ENCODE assay signal across 10 cellular contexts in genomic region chr13:97429681-97430081, GRCh38. TPM values are rescaled to one million over a fixed set of nuclear protein-coding genes. Genes with fewer than 3 reads are reported as not detected.
A peak's percentile ranks its signal among the peaks of the same experiment; 100 is the strongest.
DNase-seq lines count a peak whose midpoint lies in the region; ATAC-seq and TF ChIP-seq lines count a peak whose summit lies in the region.
"Had no signal": no experiment of that assay in that cellular context is flagged by ENCODE, and none has a peak within 500 bp of the region (broad histone marks: within the 10 kb centered on the region; RNA-seq: fewer than 3 reads in every experiment).

No MANE protein-coding gene starts in this region.

- intact Hi-C loops in gastrocnemius medialis (cut with DNase I; ENCODE audit: low total_unique reads) = loop anchor here (5.0 to 10.0 kb wide), 4 partner anchors 175 to 1752 kb away; partner anchors contain the start of genes DNAJC3 and UGGT2

- no peak for ATAC-seq in gastrocnemius medialis
- ATAC-seq in GM21786 (IDR thresholded peaks at IDR 0.05; ENCODE audit: unreplicated experiment) = no peak

- DNase-seq in GM03348 (ENCODE audit: low spot score) (peak; percentile 55), RKO (ENCODE audit: low spot score) (peak; percentile 83), fibroblast of pulmonary artery (ENCODE audit: low read depth) (peak; percentile 23), gastrocnemius medialis (no peak), NCI-H187 treated with DMSO at 0.1 percent for 48 hours (lab: John Stamatoyannopoulos, UW) (no peak), GM20000 (ENCODE audit: low spot score) (no peak), NCI-H187 (lab: John Stamatoyannopoulos, UW) (no peak)
- DNase-seq: RPMI8226 had no signal

- H3K36me3 ChIP-seq in gastrocnemius medialis = no peaks in the 10 kb centered on the region

- peak overlapping the region; percentile 50 to 92 (median 68) for H3K27ac ChIP-seq in gastrocnemius medialis
- H3K27ac ChIP-seq: KMS-11 had no signal

- no peaks in the 10 kb centered on the region for H3K27me3 ChIP-seq in gastrocnemius medialis

- TF ChIP-seq POLR2A in gastrocnemius medialis (IDR thresholded peaks at IDR 0.05) = no peak

- peaks cover 12 to 21% of the 10 kb centered on the region in 2 donors for H3K4me1 ChIP-seq in gastrocnemius medialis

- in situ Hi-C loops in gastrocnemius medialis (cut with MboI; ENCODE audit: low sequenced_read_pairs in 4 of 4) = loop anchor here in 1 of 4 donors (10.0 kb wide), 1 partner anchor 55 kb away; no protein-coding TSS in a partner anchor

- H3K9me3 ChIP-seq in gastrocnemius medialis = no peaks in the 10 kb centered on the region

- H3K4me3 ChIP-seq in fibroblast of pulmonary artery (replicated peaks; ENCODE audit: low read depth, low read length) = no peak overlapping the region
- H3K4me3 ChIP-seq in gastrocnemius medialis = peak overlapping the region; percentile 16 to 39 (median 25)

- TF ChIP-seq CTCF in fibroblast of pulmonary artery (IDR thresholded peaks at IDR 0.05; ENCODE audit: low read length, missing control alignments) (no peak), gastrocnemius medialis (IDR thresholded peaks at IDR 0.05 in 4 of 5, conservative IDR thresholded peaks at IDR 0.05 in 1 of 5) (no peak), GM20000 (IDR thresholded peaks at IDR 0.05; ENCODE audit: extremely low read depth, missing control alignments) (no peak)

RNA-seq across cellular contexts. Expression of gene RAP2A, which starts 4.3 kb away (rescaled TPM):
- total RNA-seq in gastrocnemius medialis = 10 to 100 TPM in 3 of 4 donors, 1 to 10 TPM in 1; 10.0 to 18.3 (median 15.5) TPM

Comparison
In these comparisons a context has a peak if more than half of its experiments do, and no peak if none do; other contexts are left out.
1. DNase-seq: peak in GM03348 (single experiment), RKO (single experiment) and fibroblast of pulmonary artery (single experiment); none in gastrocnemius medialis (0 of 2), NCI-H187 treated with DMSO at 0.1 percent for 48 hours (single experiment), GM20000 (single experiment) and NCI-H187 (0 of 2).